27 cellular contexts compared by ENCODE assay signal in genomic region chr19:34328982-34329381, GRCh38. TPM values are rescaled to one million over a fixed set of nuclear protein-coding genes. Genes with fewer than 3 reads are reported as not detected.
A peak's percentile ranks its signal among the peaks of the same experiment; 100 is the strongest.
DNase-seq lines count a peak whose midpoint lies in the region; ATAC-seq and TF ChIP-seq lines count a peak whose summit lies in the region.
"Had no signal": no experiment of that assay in that cellular context is flagged by ENCODE, and none has a peak within 500 bp of the region (broad histone marks: within the 10 kb centered on the region; RNA-seq: fewer than 3 reads in every experiment).

No MANE protein-coding gene starts in this region.

- H3K36me3 ChIP-seq in CD8-positive, alpha-beta T cell (ENCODE audit: insufficient read depth, low read length): peaks cover 44% of the 10 kb centered on the region
- peaks cover 0 to 35% (median 21%) of the 10 kb centered on the region in 4 donors for H3K36me3 ChIP-seq in right lobe of liver
- H3K36me3 ChIP-seq in skeletal muscle tissue (ENCODE audit: control insufficient read depth in 3 of 3, insufficient read depth in 3 of 3, low read length in 3 of 3): peaks cover 31 to 56% (median 49%) of the 10 kb centered on the region in 3 donors
- no peaks in the 10 kb centered on the region; the same call in 1 of the 2 replicates for H3K36me3 ChIP-seq in Caco-2 (ENCODE audit: control insufficient read depth, insufficient read depth, low read length)

- no peak for TF ChIP-seq CTCF in CD8-positive, alpha-beta T cell (IDR thresholded peaks at IDR 0.05)
- TF ChIP-seq CTCF in right lobe of liver (IDR thresholded peaks at IDR 0.05) (no peak), coronary artery (IDR thresholded peaks at IDR 0.05) (no peak), Caco-2 (IDR thresholded peaks at IDR 0.05; ENCODE audit: insufficient read depth in 1 of 2, low read depth in 1 of 2, low read length in 1 of 2, severe bottlenecking in 1 of 2, unreplicated experiment in 1 of 2) (no peak)

- CTCF ChIA-PET in CD8-positive, alpha-beta T cell (lab: Charles Lee): interaction anchor here (1.4 kb wide), 1 partner anchor 18 kb away, joined by 5 read pairs; no protein-coding TSS in a partner anchor
- CTCF ChIA-PET in Caco-2 (lab: Charles Lee): no interaction called here

- H3K4me1 Mint-ChIP-seq in CD8-positive, alpha-beta T cell (ENCODE audit: low read depth): no peaks in the 10 kb centered on the region
- H3K4me1 Mint-ChIP-seq in Caco-2 (ENCODE audit: low read depth, unreplicated experiment): peaks cover 2% of the 10 kb centered on the region
- H3K4me1 Mint-ChIP-seq: B cell had no signal

- no peak for DNase-seq in CD8-positive, alpha-beta T cell
- DNase-seq in NCI-H69 (lab: John Stamatoyannopoulos, UW) (peak; percentile 32), right lobe of liver (no peak), coronary artery (ENCODE audit: low spot score) (no peak), Caco-2 (no peak)
- DNase-seq: Calu3; CD8-positive, alpha-beta memory T cell; DND-41; HCEC 1CT; Karpas-422; NCI-H1092; NCI-H1417 treated with DMSO at 0.1 percent for 48 hours; NCI-H187; NCI-H2081 treated with DMSO at 0.1 percent for 48 hours; NCI-H2171; NCI-H226; NCI-H510A; NCI-H748 treated with DMSO at 0.1 percent for 48 hours; NK-92 treated with Interleukin-12 subunit alpha and Interleukin-12 subunit beta, amount 100 ng/mL, for 24 hours; Right ventricle myocardium superior; RPMI8226 had no signal

- H3K27me3 Mint-ChIP-seq in CD8-positive, alpha-beta T cell (ENCODE audit: low read depth): no peaks in the 10 kb centered on the region
- no peaks in the 10 kb centered on the region for H3K27me3 Mint-ChIP-seq in Caco-2 (ENCODE audit: insufficient read depth, unreplicated experiment)
- H3K27me3 Mint-ChIP-seq: B cell; CD8-positive, alpha-beta memory T cell had no signal

- intact Hi-C loops in CD8-positive, alpha-beta T cell (cut with DNase I, micrococcal nuclease): no loop called here
- intact Hi-C loops in right lobe of liver (cut with DNase I): no loop called here
- intact Hi-C loops in Caco-2 (cut with micrococcal nuclease; ENCODE audit: unreplicated experiment): no loop called here

- ATAC-seq in CD8-positive, alpha-beta T cell: no peak
- ATAC-seq in right lobe of liver (peak; percentile 36 to 70 (median 52)), HG02571 (IDR thresholded peaks at IDR 0.05; ENCODE audit: unreplicated experiment) (no peak)

- H3K27me3 ChIP-seq in CD8-positive, alpha-beta T cell (ENCODE audit: insufficient read depth, low read length): no peaks in the 10 kb centered on the region
- H3K27me3 ChIP-seq in right lobe of liver: no peaks in the 10 kb centered on the region
- no peaks in the 10 kb centered on the region for H3K27me3 ChIP-seq in skeletal muscle tissue (ENCODE audit: control insufficient read depth in 3 of 3, insufficient read depth in 3 of 3, low read length in 3 of 3)
- no peaks in the 10 kb centered on the region for H3K27me3 ChIP-seq in Caco-2 (replicated peaks; ENCODE audit: control insufficient read depth, insufficient read depth, low read length)
- H3K27me3 ChIP-seq: SJSA1 had no signal

- no peak overlapping the region for H3K4me3 ChIP-seq in CD8-positive, alpha-beta T cell (ENCODE audit: low read depth, low read length)
- H3K4me3 ChIP-seq in right lobe of liver (no peak overlapping the region), skeletal muscle tissue (ENCODE audit: low read length in 3 of 3) (no peak overlapping the region), coronary artery (no peak overlapping the region), Caco-2 (ENCODE audit: low read depth, low read length) (no peak overlapping the region)
- H3K4me3 ChIP-seq: PC-9, SJSA1 had no signal

- peaks cover 79% of the 10 kb centered on the region for H3K36me3 Mint-ChIP-seq in CD8-positive, alpha-beta T cell
- peaks cover 47% of the 10 kb centered on the region for H3K36me3 Mint-ChIP-seq in Caco-2 (ENCODE audit: insufficient read depth, unreplicated experiment)

- no peaks in the 10 kb centered on the region for H3K9me3 ChIP-seq in CD8-positive, alpha-beta T cell (ENCODE audit: low read length)
- H3K9me3 ChIP-seq in right lobe of liver (no peaks in the 10 kb centered on the region), skeletal muscle tissue (ENCODE audit: control insufficient read depth in 3 of 3, low read length in 3 of 3) (no peaks in the 10 kb centered on the region), Caco-2 (no peaks in the 10 kb centered on the region)
- H3K9me3 ChIP-seq: SJSA1 had no signal

- POLR2A ChIA-PET in CD8-positive, alpha-beta T cell (lab: Charles Lee): interaction anchor here (1.1 kb wide), 1 partner anchor 17 kb away, joined by 3 read pairs; no protein-coding TSS in a partner anchor
- POLR2A ChIA-PET in Caco-2 (lab: Charles Lee): no interaction called here

- H3K9me3 Mint-ChIP-seq in CD8-positive, alpha-beta T cell: no peaks in the 10 kb centered on the region
- H3K9me3 Mint-ChIP-seq in Caco-2 (ENCODE audit: unreplicated experiment): no peaks in the 10 kb centered on the region
- H3K9me3 Mint-ChIP-seq: CD8-positive, alpha-beta memory T cell had no signal

- WGBS in right lobe of liver (ENCODE audit: insufficient coverage, low coverage, low lambda C conversion rate, missing lambda C conversion rate): 48% methylated on average over 1 of the region's 1 CpG

- no peak overlapping the region for H3K9ac ChIP-seq in skeletal muscle tissue (ENCODE audit: low read depth in 1 of 3, low read length in 3 of 3)

- no peak overlapping the region for H3K27ac ChIP-seq in CD8-positive, alpha-beta T cell (ENCODE audit: low read depth, low read length)
- peak overlapping the region in 2 of 3 donors; percentile 29 to 57 for H3K27ac ChIP-seq in right lobe of liver
- peak overlapping the region; percentile 16 for H3K27ac ChIP-seq in skeletal muscle tissue (ENCODE audit: low read depth, low read length)
- H3K27ac ChIP-seq in coronary artery: peak overlapping the region in 1 of 2 donors; percentile 14
- H3K27ac ChIP-seq: HL-60, PC-9, SJSA1 had no signal

- H3K27ac Mint-ChIP-seq in CD8-positive, alpha-beta T cell: peak overlapping the region; percentile 62
- no peak overlapping the region for H3K27ac Mint-ChIP-seq in Caco-2 (ENCODE audit: unreplicated experiment)
- H3K27ac Mint-ChIP-seq: B cell had no signal

- H3K4me3 Mint-ChIP-seq in CD8-positive, alpha-beta T cell: no peak overlapping the region
- no peak overlapping the region for H3K4me3 Mint-ChIP-seq in Caco-2 (ENCODE audit: unreplicated experiment)
- H3K4me3 Mint-ChIP-seq: B cell; CD8-positive, alpha-beta memory T cell had no signal

- no peak for TF ChIP-seq POLR2A in right lobe of liver (IDR thresholded peaks at IDR 0.05)

- no peaks in the 10 kb centered on the region for H3K4me1 ChIP-seq in CD8-positive, alpha-beta T cell (ENCODE audit: insufficient read depth, low read length)
- peaks cover 0 to 11% (median 2%) of the 10 kb centered on the region in 4 donors for H3K4me1 ChIP-seq in right lobe of liver
- H3K4me1 ChIP-seq in skeletal muscle tissue (ENCODE audit: control insufficient read depth in 3 of 3, insufficient read depth in 3 of 3, low read length in 3 of 3): peaks cover 0 to 7% (median 4%) of the 10 kb centered on the region in 3 donors
- H3K4me1 ChIP-seq in Caco-2: no peaks in the 10 kb centered on the region

- no TSS peak for BruUV-seq in Caco-2 (replicated peaks; lab: Mats Ljungman, UMichigan)

RNA-seq across cellular contexts. Expression of gene GPI, which starts 36.0 kb away (rescaled TPM):
- 10 to 100 TPM; 84.8 to 87.0 TPM for total RNA-seq in CD8-positive, alpha-beta T cell
- total RNA-seq in right lobe of liver: 100 to 1,000 TPM; 163 to 364 (median 256) TPM
- 80.4 TPM for total RNA-seq in skeletal muscle tissue
- 329 and 381 TPM in 2 replicates for total RNA-seq in Caco-2 (2022)

Comparison
In these comparisons a context has a peak if more than half of its experiments do, and no peak if none do; other contexts are left out.
1. ATAC-seq: peak in right lobe of liver (4 of 4); none in CD8-positive, alpha-beta T cell (single experiment) and HG02571 (single experiment).